Comparison of ENCODE assay signal across 18 cellular contexts in genomic region chr4:120520761-120521160, GRCh38.
DNase-seq lines count a peak whose midpoint lies in the region; ATAC-seq, FAIRE-seq and TF ChIP-seq lines count a peak whose summit lies in the region.
"Had no signal": no experiment of that assay in that cellular context is flagged by ENCODE, and none has a peak within 500 bp of the region (broad histone marks: within the 10 kb centered on the region; RNA-seq: fewer than 3 reads in every experiment).

No MANE protein-coding gene starts in this region.

- TF ChIP-seq RAD21 in H1 (IDR thresholded peaks at IDR 0.05 in 1 of 2, conservative IDR thresholded peaks at IDR 0.05 in 1 of 2; ENCODE audit: low read depth in 2 of 2, low read length in 2 of 2) = no peak

- TF ChIP-seq EP300 in H1 (IDR thresholded peaks at IDR 0.05; ENCODE audit: borderline replicate concordance in 1 of 2, low read depth in 2 of 2, low read length in 2 of 2) = no peak

- H3K18ac ChIP-seq in H1 (ENCODE audit: extremely low read depth, low read length) (no peak overlapping the region), mesendoderm (ENCODE audit: low read length) (no peak overlapping the region)

- no peak overlapping the region for H3K4ac ChIP-seq in H1 (replicated peaks; ENCODE audit: insufficient read length, low read depth, low read length)
- no peak overlapping the region for H3K4ac ChIP-seq in mesendoderm (ENCODE audit: low read depth, low read length)

- no peak overlapping the region for H2BK15ac ChIP-seq in H1 (ENCODE audit: low read length)
- H2BK15ac ChIP-seq in mesendoderm (replicated peaks; ENCODE audit: low read depth) = no peak overlapping the region

- H2BK120ac ChIP-seq in H1 (replicated peaks; ENCODE audit: low read depth, low read length) (no peak overlapping the region), mesendoderm (ENCODE audit: low read depth, low read length) (no peak overlapping the region)

- ATAC-seq in HG03460 (IDR thresholded peaks at IDR 0.05; ENCODE audit: unreplicated experiment) (no peak), GM18520 (IDR thresholded peaks at IDR 0.05; ENCODE audit: unreplicated experiment) (no peak)

- H3K4me1 ChIP-seq in H1 (replicated peaks in 1 of 4; ENCODE audit: control insufficient read depth in 3 of 4, insufficient read depth in 4 of 4, low read length in 3 of 4) (peaks cover 0 to 11% (median 2%) of the 10 kb centered on the region in 4 experiments; a peak in 2 of 7 replicates), mesendoderm (ENCODE audit: control insufficient read depth, low read depth, low read length) (no peaks in the 10 kb centered on the region)
- H3K4me1 ChIP-seq: Caco-2 had no signal

- H2AK5ac ChIP-seq in H1 (ENCODE audit: low read depth, low read length) = no peak overlapping the region
- H2AK5ac ChIP-seq in mesendoderm (ENCODE audit: low read length) = no peak overlapping the region

- H3K9ac ChIP-seq in H1 (replicated peaks in 1 of 4; ENCODE audit: extremely low read depth in 1 of 4, low read depth in 3 of 4, low read length in 3 of 4) (no peak overlapping the region), mesendoderm (ENCODE audit: low read length) (no peak overlapping the region)

- no peak for FAIRE-seq in H1 (lab: Jason Lieb, UNC)
- no peak for FAIRE-seq in H54 (lab: Jason Lieb, UNC)
- FAIRE-seq: G401.6, GM12892 had no signal

- no peak overlapping the region for H4K8ac ChIP-seq in H1 (ENCODE audit: extremely low read depth, insufficient read depth, low read length)
- H4K8ac ChIP-seq in mesendoderm (ENCODE audit: low read depth, low read length) = no peak overlapping the region

- no peak overlapping the region for H4K91ac ChIP-seq in H1 (replicated peaks; ENCODE audit: insufficient read length, low read length)

- H3K27ac ChIP-seq in H1 (ENCODE audit: low read depth, low read length) (no peak overlapping the region), mesendoderm (ENCODE audit: low read depth, low read length) (no peak overlapping the region)
- H3K27ac ChIP-seq: 22Rv1 had no signal

- no peak overlapping the region; the same call in 1 of the 2 replicates for H2BK20ac ChIP-seq in H1 (ENCODE audit: low read length)

- POLR2A ChIA-PET in H1 (lab: Charles Lee; ENCODE audit: partially characterized antibody) = no interaction called here

- H3K79me1 ChIP-seq in H1 (ENCODE audit: low read depth, low read length) (no peaks in the 10 kb centered on the region), mesendoderm (ENCODE audit: low read length) (no peaks in the 10 kb centered on the region)

- H3K56ac ChIP-seq in H1 (replicated peaks; ENCODE audit: insufficient read length, low read depth, low read length) = no peak overlapping the region
- no peak overlapping the region for H3K56ac ChIP-seq in mesendoderm (ENCODE audit: low read length)

- peaks cover 2% of the 10 kb centered on the region; the same call in 1 of the 2 replicates for H3K23me2 ChIP-seq in H1 (ENCODE audit: low read depth, low read length)

- H2BK5ac ChIP-seq in H1 (ENCODE audit: low read depth, low read length) = no peak overlapping the region
- no peak overlapping the region for H2BK5ac ChIP-seq in mesendoderm (ENCODE audit: low read length)

- peak overlapping the region; percentile 0; the same call in 1 of the 2 replicates for H2AFZ ChIP-seq in H1 (ENCODE audit: low read length)

- WGBS in H1 (ENCODE audit: extremely low coverage in 1 of 2, insufficient coverage in 1 of 2, insufficient read length in 1 of 2, insufficient replicate concordance in 2 of 2, low coverage in 1 of 2, low lambda C conversion rate in 2 of 2, missing lambda C conversion rate in 1 of 2), 2 experiments = 91% methylated on average over 2 of the region's 2 CpGs; no CpG with 5 or more reads in 1 of the 2 experiments
- WGBS in mesendoderm (ENCODE audit: extremely low coverage, insufficient coverage, low lambda C conversion rate) = no CpG with 5 or more reads among the region's 2 CpGs

- H3K4me2 ChIP-seq in H1 (ENCODE audit: insufficient read depth in 1 of 2, low read depth in 2 of 2, low read length in 2 of 2) (no peak overlapping the region), mesendoderm (ENCODE audit: low read length) (no peak overlapping the region)

- CTCF ChIA-PET in H1 (lab: Charles Lee; ENCODE audit: partially characterized antibody) = no interaction called here

- H3K9me3 ChIP-seq in H1 (ENCODE audit: insufficient read depth in 2 of 2, low read depth in 1 of 2, low read length in 1 of 2) = no peaks in the 10 kb centered on the region
- H3K9me3 ChIP-seq: Caco-2 had no signal

- no peak overlapping the region for H3K14ac ChIP-seq in H1 (ENCODE audit: insufficient read length)

- peak; percentile 15 for DNase-seq in SKM-1 treated with dmso at 0.1 percent for 144 hours (lab: John Stamatoyannopoulos, UW; ENCODE audit: unreplicated experiment)
- DNase-seq in SKM-1 (lab: John Stamatoyannopoulos, UW; ENCODE audit: unreplicated experiment) = no peak
- DNase-seq in H1 (ENCODE audit: low read depth in 1 of 2, low spot score in 2 of 2) = no peak
- DNase-seq in mesendoderm = peak; percentile 66
- no peak for DNase-seq in H54 (ENCODE audit: insufficient read length, low spot score)
- no peak for DNase-seq in HuH-7.5 (ENCODE audit: low spot score)
- DNase-seq: Caco-2; CD8-positive, alpha-beta memory T cell; DMS 273 treated with DMSO at 0.1 percent for 48 hours; DMS79; H7; IMR-90; KBM-7 had no signal

- H4K5ac ChIP-seq in H1 (ENCODE audit: insufficient read length, low read depth, low read length) (no peak overlapping the region), mesendoderm (ENCODE audit: low read length) (no peak overlapping the region)

- H3K27me3 ChIP-seq in H1 (replicated peaks in 1 of 4; ENCODE audit: control insufficient read depth in 3 of 4, extremely low read depth in 1 of 4, insufficient read depth in 3 of 4, low read length in 3 of 4) (no peaks in the 10 kb centered on the region), mesendoderm (ENCODE audit: insufficient read depth, low read length, poor library complexity) (no peaks in the 10 kb centered on the region)

- no peak overlapping the region for H2BK12ac ChIP-seq in H1 (ENCODE audit: low read depth, low read length)

- H3K79me2 ChIP-seq in H1 (ENCODE audit: control insufficient read depth in 1 of 2, insufficient read depth in 2 of 2, low read length in 2 of 2) (no peaks in the 10 kb centered on the region), mesendoderm (ENCODE audit: control insufficient read depth, insufficient read depth, low read length) (no peaks in the 10 kb centered on the region)

- H3K4me3 ChIP-seq in H1 (ENCODE audit: extremely low read depth in 1 of 4, insufficient read depth in 2 of 4, low read depth in 3 of 4, low read length in 4 of 4) (no peak overlapping the region), mesendoderm (ENCODE audit: low read length) (no peak overlapping the region)

- TF ChIP-seq POLR2A in H1 (IDR thresholded peaks at IDR 0.05; ENCODE audit: control extremely low read depth in 1 of 2, low read depth in 2 of 2, low read length in 2 of 2) = no peak
- no peak for TF ChIP-seq POLR2A in H54 (IDR thresholded peaks at IDR 0.05; ENCODE audit: low read depth, low read length)

- H3K36me3 ChIP-seq in H1 (ENCODE audit: control insufficient read depth in 2 of 4, insufficient read depth in 4 of 4, low read length in 3 of 4) = no peaks in the 10 kb centered on the region
- H3K36me3 ChIP-seq in mesendoderm (ENCODE audit: control insufficient read depth, insufficient read depth, low read length) = no peaks in the 10 kb centered on the region

- H4K20me1 ChIP-seq in H1 (replicated peaks in 1 of 2; ENCODE audit: control insufficient read depth in 1 of 2, insufficient read depth in 2 of 2, low read length in 2 of 2) = no peaks in the 10 kb centered on the region

- H3K23ac ChIP-seq in H1 (ENCODE audit: insufficient read length) = no peak overlapping the region
- H3K23ac ChIP-seq in mesendoderm (ENCODE audit: low read length) = no peak overlapping the region

- TF ChIP-seq CTCF in H1 (IDR thresholded peaks at IDR 0.05; ENCODE audit: control extremely low read depth in 1 of 3, insufficient read depth in 1 of 3, low read depth in 1 of 3, low read length in 3 of 3) = no peak

TF ChIP-seq in H1, 55 proteins besides CTCF, POLR2A, EP300 and RAD21:
- TF ChIP-seq HDAC2 (IDR thresholded peaks at IDR 0.05; ENCODE audit: borderline replicate concordance in 1 of 2, low read depth in 2 of 2, low read length in 2 of 2) (no peak), FOSL1 (IDR thresholded peaks at IDR 0.05; ENCODE audit: insufficient read depth, low read depth, low read length) (no peak)

Comparison
In these comparisons a context has a peak if more than half of its experiments do, and no peak if none do; other contexts are left out.
1. DNase-seq: peak in SKM-1 treated with dmso at 0.1 percent for 144 hours (single experiment) and mesendoderm (single experiment); none in SKM-1 (single experiment), H1 (0 of 2), H54 (single experiment) and HuH-7.5 (single experiment).